Comparison of ENCODE assay signal across 2 cellular contexts in the genomic region with DNA sequence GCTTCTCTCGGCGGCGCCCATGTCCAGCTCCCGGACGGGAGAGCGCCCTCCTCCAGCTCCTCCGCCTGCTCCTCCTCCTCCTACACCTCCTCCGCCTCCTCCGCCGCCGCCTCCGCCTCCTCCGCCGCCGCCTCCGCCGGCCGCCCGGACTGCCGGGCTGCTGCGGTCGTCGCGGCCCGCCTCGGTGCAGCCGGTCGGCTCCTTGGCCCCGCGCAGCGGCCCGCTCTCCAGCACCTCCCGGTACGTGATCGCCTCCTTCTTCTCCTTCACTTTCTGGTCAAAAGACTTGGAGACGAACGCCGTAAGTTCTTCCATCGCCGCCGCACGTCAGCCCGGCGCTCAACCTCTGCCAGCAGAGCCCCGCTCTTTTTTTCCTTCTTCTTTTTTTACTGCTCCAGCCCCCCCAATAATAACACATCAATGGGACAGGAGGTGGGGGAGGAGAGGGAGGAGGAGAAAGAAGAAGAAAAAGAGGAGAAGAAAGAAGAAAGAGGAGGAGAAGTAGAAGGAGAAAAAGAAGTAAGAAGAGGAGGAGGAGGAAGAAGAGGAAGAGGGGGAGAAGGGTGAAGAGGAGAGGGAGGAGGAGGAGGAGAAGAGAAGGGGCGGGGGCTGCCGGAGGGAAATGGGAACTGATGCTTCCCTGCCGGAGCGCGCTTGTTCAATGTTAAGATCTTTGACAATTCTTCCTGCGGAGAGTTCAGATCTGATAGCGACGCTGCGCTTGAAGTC.
A peak's percentile ranks its signal among the peaks of the same experiment; 100 is the strongest.
TF ChIP-seq lines count a peak whose summit lies in the region.

A gene (minus strand): TSS at position 711 of the 729 bp plus-strand sequence. CDS start 396 bp downstream, at position 315.

TF ChIP-seq in HEK293, 187 proteins besides CTCF, POLR2A, EP300 and RAD21 (continues in another document):
- TF ChIP-seq, protein P1, sequence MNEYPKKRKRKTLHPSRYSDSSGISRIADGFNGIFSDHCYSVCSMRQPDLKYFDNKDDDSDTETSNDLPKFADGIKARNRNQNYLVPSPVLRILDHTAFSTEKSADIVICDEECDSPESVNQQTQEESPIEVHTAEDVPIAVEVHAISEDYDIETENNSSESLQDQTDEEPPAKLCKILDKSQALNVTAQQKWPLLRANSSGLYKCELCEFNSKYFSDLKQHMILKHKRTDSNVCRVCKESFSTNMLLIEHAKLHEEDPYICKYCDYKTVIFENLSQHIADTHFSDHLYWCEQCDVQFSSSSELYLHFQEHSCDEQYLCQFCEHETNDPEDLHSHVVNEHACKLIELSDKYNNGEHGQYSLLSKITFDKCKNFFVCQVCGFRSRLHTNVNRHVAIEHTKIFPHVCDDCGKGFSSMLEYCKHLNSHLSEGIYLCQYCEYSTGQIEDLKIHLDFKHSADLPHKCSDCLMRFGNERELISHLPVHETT (tag by site-specific recombination; IDR thresholded peaks at IDR 0.05), result 0 out of 2 replicates have a peak, but pooled peaks have one; percentile 13
- TF ChIP-seq, protein P2, sequence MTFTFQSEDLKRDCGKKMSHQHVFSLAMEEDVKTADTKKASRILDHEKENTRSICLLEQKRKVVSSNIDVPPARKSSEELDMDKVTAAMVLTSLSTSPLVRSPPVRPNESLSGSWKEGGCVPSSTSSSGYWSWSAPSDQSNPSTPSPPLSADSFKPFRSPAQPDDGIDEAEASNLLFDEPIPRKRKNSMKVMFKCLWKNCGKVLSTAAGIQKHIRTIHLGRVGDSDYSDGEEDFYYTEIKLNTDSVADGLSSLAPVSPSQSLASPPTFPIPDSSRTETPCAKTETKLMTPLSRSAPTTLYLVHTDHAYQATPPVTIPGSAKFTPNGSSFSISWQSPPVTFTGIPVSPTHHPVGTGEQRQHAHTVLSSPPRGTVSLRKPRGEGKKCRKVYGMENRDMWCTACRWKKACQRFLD (tag by site-specific recombination; IDR thresholded peaks at IDR 0.05), result no peak
- TF ChIP-seq KLF8 (tag by site-specific recombination; IDR thresholded peaks at IDR 0.05) (0 out of 2 replicates have a peak, but pooled peaks have one; percentile 45), ZNF514 (tag by site-specific recombination; IDR thresholded peaks at IDR 0.05) (no peak), ZNF664 (tag by site-specific recombination; IDR thresholded peaks at IDR 0.05) (no peak)
- TF ChIP-seq, protein P3, sequence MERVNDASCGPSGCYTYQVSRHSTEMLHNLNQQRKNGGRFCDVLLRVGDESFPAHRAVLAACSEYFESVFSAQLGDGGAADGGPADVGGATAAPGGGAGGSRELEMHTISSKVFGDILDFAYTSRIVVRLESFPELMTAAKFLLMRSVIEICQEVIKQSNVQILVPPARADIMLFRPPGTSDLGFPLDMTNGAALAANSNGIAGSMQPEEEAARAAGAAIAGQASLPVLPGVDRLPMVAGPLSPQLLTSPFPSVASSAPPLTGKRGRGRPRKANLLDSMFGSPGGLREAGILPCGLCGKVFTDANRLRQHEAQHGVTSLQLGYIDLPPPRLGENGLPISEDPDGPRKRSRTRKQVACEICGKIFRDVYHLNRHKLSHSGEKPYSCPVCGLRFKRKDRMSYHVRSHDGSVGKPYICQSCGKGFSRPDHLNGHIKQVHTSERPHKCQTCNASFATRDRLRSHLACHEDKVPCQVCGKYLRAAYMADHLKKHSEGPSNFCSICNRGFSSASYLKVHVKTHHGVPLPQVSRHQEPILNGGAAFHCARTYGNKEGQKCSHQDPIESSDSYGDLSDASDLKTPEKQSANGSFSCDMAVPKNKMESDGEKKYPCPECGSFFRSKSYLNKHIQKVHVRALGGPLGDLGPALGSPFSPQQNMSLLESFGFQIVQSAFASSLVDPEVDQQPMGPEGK (tag by site-specific recombination; IDR thresholded peaks at IDR 0.05), result peak; percentile 66
- TF ChIP-seq, protein P4, sequence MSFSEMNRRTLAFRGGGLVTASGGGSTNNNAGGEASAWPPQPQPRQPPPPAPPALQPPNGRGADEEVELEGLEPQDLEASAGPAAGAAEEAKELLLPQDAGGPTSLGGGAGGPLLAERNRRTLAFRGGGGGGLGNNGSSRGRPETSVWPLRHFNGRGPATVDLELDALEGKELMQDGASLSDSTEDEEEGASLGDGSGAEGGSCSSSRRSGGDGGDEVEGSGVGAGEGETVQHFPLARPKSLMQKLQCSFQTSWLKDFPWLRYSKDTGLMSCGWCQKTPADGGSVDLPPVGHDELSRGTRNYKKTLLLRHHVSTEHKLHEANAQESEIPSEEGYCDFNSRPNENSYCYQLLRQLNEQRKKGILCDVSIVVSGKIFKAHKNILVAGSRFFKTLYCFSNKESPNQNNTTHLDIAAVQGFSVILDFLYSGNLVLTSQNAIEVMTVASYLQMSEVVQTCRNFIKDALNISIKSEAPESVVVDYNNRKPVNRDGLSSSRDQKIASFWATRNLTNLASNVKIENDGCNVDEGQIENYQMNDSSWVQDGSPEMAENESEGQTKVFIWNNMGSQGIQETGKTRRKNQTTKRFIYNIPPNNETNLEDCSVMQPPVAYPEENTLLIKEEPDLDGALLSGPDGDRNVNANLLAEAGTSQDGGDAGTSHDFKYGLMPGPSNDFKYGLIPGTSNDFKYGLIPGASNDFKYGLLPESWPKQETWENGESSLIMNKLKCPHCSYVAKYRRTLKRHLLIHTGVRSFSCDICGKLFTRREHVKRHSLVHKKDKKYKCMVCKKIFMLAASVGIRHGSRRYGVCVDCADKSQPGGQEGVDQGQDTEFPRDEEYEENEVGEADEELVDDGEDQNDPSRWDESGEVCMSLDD (tag by site-specific recombination; IDR thresholded peaks at IDR 0.05), result peak; percentile 51
- TF ChIP-seq, protein P5, sequence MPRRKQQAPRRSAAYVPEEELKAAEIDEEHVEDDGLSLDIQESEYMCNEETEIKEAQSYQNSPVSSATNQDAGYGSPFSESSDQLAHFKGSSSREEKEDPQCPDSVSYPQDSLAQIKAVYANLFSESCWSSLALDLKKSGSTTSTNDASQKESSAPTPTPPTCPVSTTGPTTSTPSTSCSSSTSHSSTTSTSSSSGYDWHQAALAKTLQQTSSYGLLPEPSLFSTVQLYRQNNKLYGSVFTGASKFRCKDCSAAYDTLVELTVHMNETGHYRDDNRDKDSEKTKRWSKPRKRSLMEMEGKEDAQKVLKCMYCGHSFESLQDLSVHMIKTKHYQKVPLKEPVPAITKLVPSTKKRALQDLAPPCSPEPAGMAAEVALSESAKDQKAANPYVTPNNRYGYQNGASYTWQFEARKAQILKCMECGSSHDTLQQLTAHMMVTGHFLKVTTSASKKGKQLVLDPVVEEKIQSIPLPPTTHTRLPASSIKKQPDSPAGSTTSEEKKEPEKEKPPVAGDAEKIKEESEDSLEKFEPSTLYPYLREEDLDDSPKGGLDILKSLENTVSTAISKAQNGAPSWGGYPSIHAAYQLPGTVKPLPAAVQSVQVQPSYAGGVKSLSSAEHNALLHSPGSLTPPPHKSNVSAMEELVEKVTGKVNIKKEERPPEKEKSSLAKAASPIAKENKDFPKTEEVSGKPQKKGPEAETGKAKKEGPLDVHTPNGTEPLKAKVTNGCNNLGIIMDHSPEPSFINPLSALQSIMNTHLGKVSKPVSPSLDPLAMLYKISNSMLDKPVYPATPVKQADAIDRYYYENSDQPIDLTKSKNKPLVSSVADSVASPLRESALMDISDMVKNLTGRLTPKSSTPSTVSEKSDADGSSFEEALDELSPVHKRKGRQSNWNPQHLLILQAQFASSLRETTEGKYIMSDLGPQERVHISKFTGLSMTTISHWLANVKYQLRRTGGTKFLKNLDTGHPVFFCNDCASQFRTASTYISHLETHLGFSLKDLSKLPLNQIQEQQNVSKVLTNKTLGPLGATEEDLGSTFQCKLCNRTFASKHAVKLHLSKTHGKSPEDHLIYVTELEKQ (tag by site-specific recombination; IDR thresholded peaks at IDR 0.05; ENCODE audit: borderline replicate concordance), result no peak

TF ChIP-seq in H1, 55 proteins besides CTCF, POLR2A, EP300 and RAD21:
- no peak for TF ChIP-seq RBBP5 (IDR thresholded peaks at IDR 0.05; ENCODE audit: borderline replicate concordance, low read depth, low read length)
- peak; percentile 72 for TF ChIP-seq EZH2 (IDR thresholded peaks at IDR 0.05; ENCODE audit: low read depth, low read length, severe bottlenecking)
- TF ChIP-seq BCL11A (IDR thresholded peaks at IDR 0.05; ENCODE audit: low read depth in 2 of 2, low read length in 2 of 2), result no peak
- no peak for TF ChIP-seq GABPA (IDR thresholded peaks at IDR 0.05; ENCODE audit: borderline replicate concordance, insufficient read depth, low read length)
- TF ChIP-seq NRF1 (IDR thresholded peaks at IDR 0.05; ENCODE audit: low read depth, low read length), result no peak
- no peak for TF ChIP-seq CBX8 (IDR thresholded peaks at IDR 0.05; ENCODE audit: borderline replicate concordance, low read depth, low read length)
- TF ChIP-seq ZNF274 (IDR thresholded peaks at IDR 0.05; ENCODE audit: borderline replicate concordance, extremely low read depth, low read length), result no peak
- no peak; the same call in 1 of the 2 replicates for TF ChIP-seq EGR1 (IDR thresholded peaks at IDR 0.05; ENCODE audit: borderline replicate concordance, low read depth, low read length)
- no peak for TF ChIP-seq CBX5 (IDR thresholded peaks at IDR 0.05; ENCODE audit: low read depth, low read length)
- TF ChIP-seq TAF7 (optimal IDR thresholded peaks at IDR 0.05; ENCODE audit: borderline replicate concordance, low read depth, low read length), result no peak
- TF ChIP-seq FOSL1 (IDR thresholded peaks at IDR 0.05; ENCODE audit: insufficient read depth, low read depth, low read length), result no peak
- TF ChIP-seq JUN (IDR thresholded peaks at IDR 0.05; ENCODE audit: low read depth, low read length), result no peak
- TF ChIP-seq, protein P6, sequence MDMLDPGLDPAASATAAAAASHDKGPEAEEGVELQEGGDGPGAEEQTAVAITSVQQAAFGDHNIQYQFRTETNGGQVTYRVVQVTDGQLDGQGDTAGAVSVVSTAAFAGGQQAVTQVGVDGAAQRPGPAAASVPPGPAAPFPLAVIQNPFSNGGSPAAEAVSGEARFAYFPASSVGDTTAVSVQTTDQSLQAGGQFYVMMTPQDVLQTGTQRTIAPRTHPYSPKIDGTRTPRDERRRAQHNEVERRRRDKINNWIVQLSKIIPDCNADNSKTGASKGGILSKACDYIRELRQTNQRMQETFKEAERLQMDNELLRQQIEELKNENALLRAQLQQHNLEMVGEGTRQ (IDR thresholded peaks at IDR 0.05; ENCODE audit: low read length), result no peak
- no peak for TF ChIP-seq TCF12 (IDR thresholded peaks at IDR 0.05; ENCODE audit: low read depth, low read length)
- TF ChIP-seq KDM4A (IDR thresholded peaks at IDR 0.05; ENCODE audit: low read depth, low read length, severe bottlenecking), result peak; percentile 56
- TF ChIP-seq, protein P7, sequence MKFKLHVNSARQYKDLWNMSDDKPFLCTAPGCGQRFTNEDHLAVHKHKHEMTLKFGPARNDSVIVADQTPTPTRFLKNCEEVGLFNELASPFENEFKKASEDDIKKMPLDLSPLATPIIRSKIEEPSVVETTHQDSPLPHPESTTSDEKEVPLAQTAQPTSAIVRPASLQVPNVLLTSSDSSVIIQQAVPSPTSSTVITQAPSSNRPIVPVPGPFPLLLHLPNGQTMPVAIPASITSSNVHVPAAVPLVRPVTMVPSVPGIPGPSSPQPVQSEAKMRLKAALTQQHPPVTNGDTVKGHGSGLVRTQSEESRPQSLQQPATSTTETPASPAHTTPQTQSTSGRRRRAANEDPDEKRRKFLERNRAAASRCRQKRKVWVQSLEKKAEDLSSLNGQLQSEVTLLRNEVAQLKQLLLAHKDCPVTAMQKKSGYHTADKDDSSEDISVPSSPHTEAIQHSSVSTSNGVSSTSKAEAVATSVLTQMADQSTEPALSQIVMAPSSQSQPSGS (IDR thresholded peaks at IDR 0.05; ENCODE audit: low read length), result no peak
- 0 out of 4 replicates have a peak, but pooled peaks of 1 of the 2 experiments have one; percentile 2 for TF ChIP-seq SIN3A (conservative IDR thresholded peaks at IDR 0.05 in 1 of 2, IDR thresholded peaks at IDR 0.05 in 1 of 2; ENCODE audit: low read depth in 1 of 2, low read length in 2 of 2)
- no peak for TF ChIP-seq BACH1 (IDR thresholded peaks at IDR 0.05; ENCODE audit: low read length)
- TF ChIP-seq POLR2AphosphoS5 (IDR thresholded peaks at IDR 0.05; ENCODE audit: low read depth, low read length), result no peak
- no peak for TF ChIP-seq SP1 (IDR thresholded peaks at IDR 0.05; ENCODE audit: low read depth, low read length)
- TF ChIP-seq HDAC2 (IDR thresholded peaks at IDR 0.05; ENCODE audit: borderline replicate concordance in 1 of 2, low read depth in 2 of 2, low read length in 2 of 2), result no peak; a peak in 1 of 4 replicates
- peak; percentile 7; the same call in 1 of the 2 replicates for TF ChIP-seq PHF8 (conservative IDR thresholded peaks at IDR 0.05; ENCODE audit: low read depth, low read length)
- peak; percentile 47 for TF ChIP-seq SUZ12 (IDR thresholded peaks at IDR 0.05; ENCODE audit: low read length)
- TF ChIP-seq ASH2L (IDR thresholded peaks at IDR 0.05; ENCODE audit: low read length), result no peak
- TF ChIP-seq SAP30 (IDR thresholded peaks at IDR 0.05; ENCODE audit: insufficient read depth, insufficient replicate concordance, low read length), result no peak
- no peak for TF ChIP-seq KDM5A (IDR thresholded peaks at IDR 0.05; ENCODE audit: low read length)
- peak; percentile 25 for TF ChIP-seq CTBP2 (IDR thresholded peaks at IDR 0.05; ENCODE audit: borderline replicate concordance, insufficient read depth, insufficient read length, low read length)
- TF ChIP-seq, protein P8, sequence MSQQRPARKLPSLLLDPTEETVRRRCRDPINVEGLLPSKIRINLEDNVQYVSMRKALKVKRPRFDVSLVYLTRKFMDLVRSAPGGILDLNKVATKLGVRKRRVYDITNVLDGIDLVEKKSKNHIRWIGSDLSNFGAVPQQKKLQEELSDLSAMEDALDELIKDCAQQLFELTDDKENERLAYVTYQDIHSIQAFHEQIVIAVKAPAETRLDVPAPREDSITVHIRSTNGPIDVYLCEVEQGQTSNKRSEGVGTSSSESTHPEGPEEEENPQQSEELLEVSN (IDR thresholded peaks at IDR 0.05), result no peak
